Comparison of ENCODE assay signal across 8 cellular contexts in genomic region chr1:154998818-154999650, GRCh38. TPM values are rescaled to one million over a fixed set of nuclear protein-coding genes. Genes with fewer than 3 reads are reported as not detected.
A peak's percentile ranks its signal among the peaks of the same experiment; 100 is the strongest.
DNase-seq lines count a peak whose midpoint lies in the region; ATAC-seq, FAIRE-seq and TF ChIP-seq lines count a peak whose summit lies in the region.

No MANE protein-coding gene starts in this region.

- no peaks in the 10 kb centered on the region for H3K27me3 ChIP-seq in bronchial epithelial cell (ENCODE audit: control insufficient read depth, insufficient read depth, low read length)

- POLR2A ChIA-PET in GM10248 (lab: Yijun Ruan, JAX): interaction anchor here (0.6 to 1.7 kb wide), 4 partner anchors 11 to 39 kb away, joined by 3 to 4 read pairs (median 4); partner anchors contain the start of gene SHC1

- H3K36me3 ChIP-seq in bronchial epithelial cell (ENCODE audit: control insufficient read depth, insufficient read depth, low read length) (peaks cover 3% of the 10 kb centered on the region), kidney (ENCODE audit: control insufficient read depth in 1 of 2, insufficient read depth in 2 of 2, low read length in 2 of 2) (no peaks in the 10 kb centered on the region)

- DNase-seq in GM10248 (ENCODE audit: extremely low spot score) (peak; percentile 81), NCI-H146 (lab: John Stamatoyannopoulos, UW) (peak; percentile 72), bronchial epithelial cell (ENCODE audit: low read depth) (peak; percentile 43), kidney (peak; percentile 83), NCI-H446 (lab: John Stamatoyannopoulos, UW) (no peak)
- DNase-seq in stimulated activated CD4-positive, alpha-beta T cell treated with anti-CD3 and anti-CD28 coated beads, Interleukin-2, amount 100 ng/mL, for 4 hours (ENCODE audit: low read depth): peak; percentile 58

- FAIRE-seq in bronchial epithelial cell (lab: Jason Lieb, UNC) (no peak), kidney (lab: Jason Lieb, UNC) (no peak)

- CTCF ChIA-PET in GM10248 (lab: Yijun Ruan, JAX): interaction anchor here (0.6 to 13.3 kb wide), 27 partner anchors 9 to 519 kb away, joined by 3 to 175 read pairs (median 5); partner anchors contain the start of genes ADAM15, CKS1B, FLAD1 and PBXIP1

- H3K27ac ChIP-seq in VCaP (peak overlapping the region; percentile 100), kidney (ENCODE audit: low read depth in 2 of 2, low read length in 2 of 2) (peak overlapping the region; percentile 84 to 87)

- peak; percentile 89 for TF ChIP-seq CTCF in GM10248 (IDR thresholded peaks at IDR 0.05; ENCODE audit: control extremely low read depth, extremely low read depth, low read depth, missing control alignments)
- TF ChIP-seq CTCF in VCaP (conservative IDR thresholded peaks at IDR 0.05): peak; percentile 92
- TF ChIP-seq CTCF in bronchial epithelial cell (IDR thresholded peaks at IDR 0.05; ENCODE audit: insufficient read depth, low read length, severe bottlenecking): peak; percentile 91
- peak; percentile 75 for TF ChIP-seq CTCF in kidney (IDR thresholded peaks at IDR 0.05; ENCODE audit: borderline replicate concordance, extremely low read depth, insufficient read depth)

- ATAC-seq in HG02759 (IDR thresholded peaks at IDR 0.05; ENCODE audit: unreplicated experiment): no peak

- H3K9me3 ChIP-seq in kidney (ENCODE audit: control insufficient read depth in 1 of 2, low read length in 2 of 2): no peaks in the 10 kb centered on the region

- H3K4me3 ChIP-seq in bronchial epithelial cell (ENCODE audit: low read depth, low read length) (no peak overlapping the region), kidney (ENCODE audit: low read length in 2 of 2) (peak overlapping the region in 1 of 2 donors; percentile 41)

- peak overlapping the region in 1 of 2 donors; percentile 55 for H3K9ac ChIP-seq in kidney (ENCODE audit: low read length in 2 of 2)

- intact Hi-C loops in kidney (cut with DNase I): no loop called here

- H3K4me1 ChIP-seq in kidney (ENCODE audit: control insufficient read depth in 1 of 2, insufficient read depth in 1 of 2, low read depth in 1 of 2, low read length in 2 of 2): peaks cover 5 to 10% of the 10 kb centered on the region in 2 donors

RNA-seq across cellular contexts. Expression of gene ZBTB7B, which starts 3.6 kb away (rescaled TPM):
- total RNA-seq in bronchial epithelial cell (46.1 and 112 TPM in 2 replicates), kidney (68.7 TPM)
- 20.1 TPM for polyA plus RNA-seq in kidney (ENCODE audit: insufficient read depth, low read depth, low replicate concordance)

RNA-seq across cellular contexts. Expression of gene LENEP, which starts 5.6 kb away (rescaled TPM):
- 0.51 TPM in 1 of 2 replicates, not detected in the other for total RNA-seq in bronchial epithelial cell
- not detected for total RNA-seq in kidney
- polyA plus RNA-seq in kidney (ENCODE audit: insufficient read depth, low read depth, low replicate concordance): not detected

RNA-seq across cellular contexts. Expression of gene FLAD1, which starts 15.9 kb away (rescaled TPM):
- total RNA-seq in bronchial epithelial cell (40.8 and 49.3 TPM in 2 replicates), kidney (34.1 TPM)
- polyA plus RNA-seq in kidney (ENCODE audit: insufficient read depth, low read depth, low replicate concordance): 37.9 TPM

RNA-seq across cellular contexts. Expression of gene CKS1B, which starts 24.6 kb away (rescaled TPM):
- 56.3 and 76.9 TPM in 2 replicates for total RNA-seq in bronchial epithelial cell
- 23.1 TPM for total RNA-seq in kidney
- 43.1 TPM for polyA plus RNA-seq in kidney (ENCODE audit: insufficient read depth, low read depth, low replicate concordance)

RNA-seq across cellular contexts. Expression of gene SHC1, which starts 28.5 kb away (rescaled TPM):
- 216 and 351 TPM in 2 replicates for total RNA-seq in bronchial epithelial cell
- total RNA-seq in kidney: 153 TPM
- polyA plus RNA-seq in kidney (ENCODE audit: insufficient read depth, low read depth, low replicate concordance): 43.8 TPM

Comparison
In these comparisons a context has a peak if more than half of its experiments do, and no peak if none do; other contexts are left out.
1. DNase-seq: peak in GM10248 (single experiment), NCI-H146 (single experiment), bronchial epithelial cell (single experiment), kidney (single experiment) and stimulated activated CD4-positive, alpha-beta T cell treated with anti-CD3 and anti-CD28 coated beads, Interleukin-2, amount 100 ng/mL, for 4 hours (single experiment); none in NCI-H446 (0 of 2).
2. Peak in every context shown above with its lines, with median percentiles within 50 percentile points of each other: CTCF ChIP-seq.